ENCODE assay signal across 1 cellular context in the genomic region with DNA sequence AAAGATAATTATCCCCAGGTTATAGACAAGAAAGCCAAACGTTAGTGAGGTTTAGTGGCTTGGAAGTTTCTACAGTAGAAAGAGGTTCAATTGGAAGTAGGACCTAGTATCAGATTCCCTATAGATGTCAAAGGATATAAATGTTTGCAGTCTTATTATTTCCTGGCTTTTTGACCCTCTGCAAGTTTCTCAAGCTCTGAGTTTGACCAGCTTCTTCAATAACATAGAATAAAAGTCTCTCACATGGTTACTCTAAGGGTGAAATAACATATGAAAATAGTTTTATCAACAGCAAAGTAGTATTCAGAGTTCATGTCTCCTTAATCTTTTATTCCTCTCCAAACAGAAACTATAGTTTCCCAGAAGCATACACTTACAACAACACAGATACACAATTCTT.
TF ChIP-seq lines count a peak whose summit lies in the region.

No MANE protein-coding gene starts in this region.

TF ChIP-seq in HepG2, 621 proteins besides CTCF, POLR2A, EP300 and RAD21 (continued from another document):
- TF ChIP-seq, protein P1, sequence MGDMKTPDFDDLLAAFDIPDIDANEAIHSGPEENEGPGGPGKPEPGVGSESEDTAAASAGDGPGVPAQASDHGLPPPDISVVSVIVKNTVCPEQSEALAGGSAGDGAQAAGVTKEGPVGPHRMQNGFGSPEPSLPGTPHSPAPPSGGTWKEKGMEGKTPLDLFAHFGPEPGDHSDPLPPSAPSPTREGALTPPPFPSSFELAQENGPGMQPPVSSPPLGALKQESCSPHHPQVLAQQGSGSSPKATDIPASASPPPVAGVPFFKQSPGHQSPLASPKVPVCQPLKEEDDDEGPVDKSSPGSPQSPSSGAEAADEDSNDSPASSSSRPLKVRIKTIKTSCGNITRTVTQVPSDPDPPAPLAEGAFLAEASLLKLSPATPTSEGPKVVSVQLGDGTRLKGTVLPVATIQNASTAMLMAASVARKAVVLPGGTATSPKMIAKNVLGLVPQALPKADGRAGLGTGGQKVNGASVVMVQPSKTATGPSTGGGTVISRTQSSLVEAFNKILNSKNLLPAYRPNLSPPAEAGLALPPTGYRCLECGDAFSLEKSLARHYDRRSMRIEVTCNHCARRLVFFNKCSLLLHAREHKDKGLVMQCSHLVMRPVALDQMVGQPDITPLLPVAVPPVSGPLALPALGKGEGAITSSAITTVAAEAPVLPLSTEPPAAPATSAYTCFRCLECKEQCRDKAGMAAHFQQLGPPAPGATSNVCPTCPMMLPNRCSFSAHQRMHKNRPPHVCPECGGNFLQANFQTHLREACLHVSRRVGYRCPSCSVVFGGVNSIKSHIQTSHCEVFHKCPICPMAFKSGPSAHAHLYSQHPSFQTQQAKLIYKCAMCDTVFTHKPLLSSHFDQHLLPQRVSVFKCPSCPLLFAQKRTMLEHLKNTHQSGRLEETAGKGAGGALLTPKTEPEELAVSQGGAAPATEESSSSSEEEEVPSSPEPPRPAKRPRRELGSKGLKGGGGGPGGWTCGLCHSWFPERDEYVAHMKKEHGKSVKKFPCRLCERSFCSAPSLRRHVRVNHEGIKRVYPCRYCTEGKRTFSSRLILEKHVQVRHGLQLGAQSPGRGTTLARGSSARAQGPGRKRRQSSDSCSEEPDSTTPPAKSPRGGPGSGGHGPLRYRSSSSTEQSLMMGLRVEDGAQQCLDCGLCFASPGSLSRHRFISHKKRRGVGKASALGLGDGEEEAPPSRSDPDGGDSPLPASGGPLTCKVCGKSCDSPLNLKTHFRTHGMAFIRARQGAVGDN (CRISPR knock-in tag; IDR thresholded peaks at IDR 0.05), result no peak
- TF ChIP-seq ZNF333 (CRISPR knock-in tag; IDR thresholded peaks at IDR 0.05; ENCODE audit: borderline replicate concordance), result no peak
- TF ChIP-seq, protein P2, sequence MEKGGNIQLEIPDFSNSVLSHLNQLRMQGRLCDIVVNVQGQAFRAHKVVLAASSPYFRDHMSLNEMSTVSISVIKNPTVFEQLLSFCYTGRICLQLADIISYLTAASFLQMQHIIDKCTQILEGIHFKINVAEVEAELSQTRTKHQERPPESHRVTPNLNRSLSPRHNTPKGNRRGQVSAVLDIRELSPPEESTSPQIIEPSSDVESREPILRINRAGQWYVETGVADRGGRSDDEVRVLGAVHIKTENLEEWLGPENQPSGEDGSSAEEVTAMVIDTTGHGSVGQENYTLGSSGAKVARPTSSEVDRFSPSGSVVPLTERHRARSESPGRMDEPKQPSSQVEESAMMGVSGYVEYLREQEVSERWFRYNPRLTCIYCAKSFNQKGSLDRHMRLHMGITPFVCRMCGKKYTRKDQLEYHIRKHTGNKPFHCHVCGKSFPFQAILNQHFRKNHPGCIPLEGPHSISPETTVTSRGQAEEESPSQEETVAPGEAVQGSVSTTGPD (CRISPR knock-in tag; IDR thresholded peaks at IDR 0.05), result no peak
- TF ChIP-seq SIN3B (IDR thresholded peaks at IDR 0.05; ENCODE audit: low read length), result no peak
- TF ChIP-seq ZNF432 (CRISPR knock-in tag; IDR thresholded peaks at IDR 0.05; ENCODE audit: borderline replicate concordance), result no peak
- no peak for TF ChIP-seq MXI1 (IDR thresholded peaks at IDR 0.05; ENCODE audit: borderline replicate concordance, low read depth, low read length)
- no peak for TF ChIP-seq ZNF451 (CRISPR knock-in tag; IDR thresholded peaks at IDR 0.05)
- TF ChIP-seq ZNF746 (CRISPR knock-in tag; IDR thresholded peaks at IDR 0.05), result no peak
- no peak for TF ChIP-seq ZSCAN12 (CRISPR knock-in tag; IDR thresholded peaks at IDR 0.05)
- TF ChIP-seq ZNF326 (CRISPR knock-in tag; IDR thresholded peaks at IDR 0.05; ENCODE audit: borderline replicate concordance), result no peak
- no peak for TF ChIP-seq ZKSCAN5 (CRISPR knock-in tag; IDR thresholded peaks at IDR 0.05)
